Comparison of ENCODE assay signal across 14 cellular contexts in the genomic region with DNA sequence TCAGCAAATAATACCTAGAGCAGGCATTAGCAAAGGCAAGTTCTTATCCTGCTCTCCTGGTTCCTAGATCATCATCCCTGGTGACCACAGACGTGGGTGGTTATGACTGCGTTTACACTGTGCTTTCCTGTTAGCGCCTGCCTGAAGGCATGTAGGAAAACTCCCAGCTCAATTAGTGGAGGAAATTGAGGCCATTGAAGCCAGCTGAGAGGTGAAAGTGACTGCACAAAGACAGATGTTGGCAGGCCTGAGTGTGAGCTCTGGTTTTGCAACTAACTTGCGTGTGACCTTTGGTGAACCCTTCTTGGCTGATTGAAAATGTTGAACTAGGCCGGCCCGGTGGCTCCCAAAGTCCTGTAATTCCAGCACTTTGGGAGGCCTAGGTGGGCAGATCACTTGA. TPM values are rescaled to one million over a fixed set of nuclear protein-coding genes. Genes with fewer than 3 reads are reported as not detected.
DNase-seq lines count a peak whose midpoint lies in the region; ATAC-seq and TF ChIP-seq lines count a peak whose summit lies in the region.
"Had no signal": no experiment of that assay in that cellular context is flagged by ENCODE, and none has a peak within 500 bp of the region (broad histone marks: within the 10 kb centered on the region; RNA-seq: fewer than 3 reads in every experiment).

No MANE protein-coding gene starts in this region.

- DNase-seq in COLO829 (ENCODE audit: low spot score): peak; percentile 71
- DNase-seq in NCI-H69 (lab: John Stamatoyannopoulos, UW): peak; percentile 54
- peak; percentile 93 for DNase-seq in esophagus muscularis mucosa (ENCODE audit: extremely low spot score)
- no peak for DNase-seq in lower lobe of right lung
- DNase-seq in activated CD4-positive, alpha-beta T cell treated with anti-CD3 and anti-CD28 coated beads for 36 hours: no peak
- no peak for DNase-seq in activated CD4-positive, alpha-beta T cell treated with anti-CD3 and anti-CD28 coated beads for 4 hours
- no peak for DNase-seq in GDM1 (lab: John Stamatoyannopoulos, UW)
- DNase-seq: caudate nucleus, COR-L47, hippocampal formation, NCI-H748 treated with DMSO at 0.1 percent for 48 hours, nephron progenitor cell had no signal

- no peaks in the 10 kb centered on the region for H3K9me3 ChIP-seq in esophagus muscularis mucosa
- H3K9me3 ChIP-seq in lower lobe of right lung: no peaks in the 10 kb centered on the region
- H3K9me3 ChIP-seq: thoracic aorta had no signal

- POLR2A ChIA-PET in activated CD4-positive, alpha-beta T cell treated with anti-CD3 and anti-CD28 coated beads for 36 hours (lab: Charles Lee): no interaction called here

- no peaks in the 10 kb centered on the region for H3K36me3 ChIP-seq in esophagus muscularis mucosa
- H3K36me3 ChIP-seq in lower lobe of right lung: no peaks in the 10 kb centered on the region
- H3K36me3 ChIP-seq: thoracic aorta had no signal

- WGBS in esophagus muscularis mucosa: 45% methylated on average over 6 of the region's 6 CpGs

- no peaks in the 10 kb centered on the region for H3K27me3 Mint-ChIP-seq in activated CD4-positive, alpha-beta T cell treated with anti-CD3 and anti-CD28 coated beads for 36 hours

- H3K9me3 Mint-ChIP-seq in activated CD4-positive, alpha-beta T cell treated with anti-CD3 and anti-CD28 coated beads for 36 hours (ENCODE audit: low read depth): no peaks in the 10 kb centered on the region
- H3K9me3 Mint-ChIP-seq: nephron progenitor cell had no signal

- intact Hi-C loops in esophagus muscularis mucosa (cut with DNase I) (no loop called here), lower lobe of right lung (cut with DNase I) (no loop called here)
- intact Hi-C loops in activated CD4-positive, alpha-beta T cell treated with anti-CD3 and anti-CD28 coated beads for 36 hours (cut with DNase I, micrococcal nuclease): no loop called here

- H3K27me3 ChIP-seq in esophagus muscularis mucosa: no peaks in the 10 kb centered on the region
- no peaks in the 10 kb centered on the region for H3K27me3 ChIP-seq in lower lobe of right lung (ENCODE audit: low read depth)

- H3K27ac ChIP-seq in esophagus muscularis mucosa (replicated peaks in 1 of 4) (peak overlapping the region in 3 of 4 donors; percentile 14 to 51 (median 38)), lower lobe of right lung (no peak overlapping the region)
- H3K27ac ChIP-seq: thoracic aorta had no signal

- H3K36me3 Mint-ChIP-seq in activated CD4-positive, alpha-beta T cell treated with anti-CD3 and anti-CD28 coated beads for 36 hours (ENCODE audit: low read depth): no peaks in the 10 kb centered on the region

- ATAC-seq in lower lobe of right lung (peak; percentile 18 to 72), GM21529 (IDR thresholded peaks at IDR 0.05; ENCODE audit: unreplicated experiment) (no peak)
- ATAC-seq in activated CD4-positive, alpha-beta T cell treated with anti-CD3 and anti-CD28 coated beads for 36 hours: no peak

- TF ChIP-seq POLR2A in esophagus muscularis mucosa (IDR thresholded peaks at IDR 0.05; ENCODE audit: low read depth): no peak

- TF ChIP-seq CTCF in esophagus muscularis mucosa (IDR thresholded peaks at IDR 0.05) (no peak), lower lobe of right lung (IDR thresholded peaks at IDR 0.05) (no peak)

- H3K4me1 ChIP-seq in esophagus muscularis mucosa (peaks cover 4 to 11% (median 6%) of the 10 kb centered on the region in 4 donors), lower lobe of right lung (no peaks in the 10 kb centered on the region)

- no peak overlapping the region for H3K4me3 Mint-ChIP-seq in activated CD4-positive, alpha-beta T cell treated with anti-CD3 and anti-CD28 coated beads for 36 hours
- H3K4me3 Mint-ChIP-seq: nephron progenitor cell had no signal

- no peak for TF ChIP-seq EP300 in esophagus muscularis mucosa (IDR thresholded peaks at IDR 0.05)

- no peaks in the 10 kb centered on the region for H3K4me1 Mint-ChIP-seq in activated CD4-positive, alpha-beta T cell treated with anti-CD3 and anti-CD28 coated beads for 36 hours
- H3K4me1 Mint-ChIP-seq: nephron progenitor cell had no signal

- no peak overlapping the region for H3K27ac Mint-ChIP-seq in activated CD4-positive, alpha-beta T cell treated with anti-CD3 and anti-CD28 coated beads for 36 hours
- H3K27ac Mint-ChIP-seq: nephron progenitor cell had no signal

- H3K4me3 ChIP-seq in esophagus muscularis mucosa (no peak overlapping the region), lower lobe of right lung (no peak overlapping the region)
- H3K4me3 ChIP-seq: thoracic aorta had no signal

- CTCF ChIA-PET in activated CD4-positive, alpha-beta T cell treated with anti-CD3 and anti-CD28 coated beads for 36 hours (lab: Charles Lee): interaction anchor here (0.6 to 0.7 kb wide), 3 partner anchors 16 to 1167 kb away, joined by 3 read pairs; no protein-coding TSS in a partner anchor

RNA-seq across cellular contexts. Expression of a gene that starts 17.5 kb away (rescaled TPM):
- total RNA-seq in esophagus muscularis mucosa (under 1 TPM; under 0.01 to 0.17 (median 0.06) TPM), lower lobe of right lung (3.0 TPM)
- not detected for total RNA-seq in activated CD4-positive, alpha-beta T cell treated with anti-CD3 and anti-CD28 coated beads for 36 hours

RNA-seq across cellular contexts. Expression of a gene that starts 41.2 kb away (rescaled TPM):
- total RNA-seq in esophagus muscularis mucosa (10 to 100 TPM in 1 of 4 donors, 1 to 10 TPM in 3; 6.3 to 10.4 (median 7.7) TPM), lower lobe of right lung (7.1 TPM)
- 1 to 10 TPM in 1 of 2 experiments, under 1 TPM in 1; 0.89 to 1.2 TPM for total RNA-seq in activated CD4-positive, alpha-beta T cell treated with anti-CD3 and anti-CD28 coated beads for 36 hours

RNA-seq across cellular contexts. Expression of a gene that starts 42.2 kb away (rescaled TPM):
- 10 to 100 TPM; 58.5 to 85.0 (median 69.8) TPM for total RNA-seq in esophagus muscularis mucosa
- total RNA-seq in lower lobe of right lung: 70.5 TPM
- 10 to 100 TPM; 46.5 to 52.2 TPM for total RNA-seq in activated CD4-positive, alpha-beta T cell treated with anti-CD3 and anti-CD28 coated beads for 36 hours

Comparison
In these comparisons a context has a peak if more than half of its experiments do, and no peak if none do; other contexts are left out.
1. DNase-seq: peak in COLO829 (single experiment), NCI-H69 (single experiment) and esophagus muscularis mucosa (single experiment); none in lower lobe of right lung (single experiment), activated CD4-positive, alpha-beta T cell treated with anti-CD3 and anti-CD28 coated beads for 36 hours (single experiment), activated CD4-positive, alpha-beta T cell treated with anti-CD3 and anti-CD28 coated beads for 4 hours (0 of 2) and GDM1 (single experiment).
2. ATAC-seq: peak in lower lobe of right lung (2 of 2); none in GM21529 (single experiment) and activated CD4-positive, alpha-beta T cell treated with anti-CD3 and anti-CD28 coated beads for 36 hours (single experiment).